In genomic region chr5:54519083-54519541, GRCh38 we compare ENCODE assay signal across 8 cellular contexts. TPM values are rescaled to one million over a fixed set of nuclear protein-coding genes. Genes with fewer than 3 reads are reported as not detected.
DNase-seq lines count a peak whose midpoint lies in the region; ATAC-seq and TF ChIP-seq lines count a peak whose summit lies in the region.
"Had no signal": no experiment of that assay in that cellular context is flagged by ENCODE, and none has a peak within 500 bp of the region (broad histone marks: within the 10 kb centered on the region; RNA-seq: fewer than 3 reads in every experiment).

No MANE protein-coding gene starts in this region.

- H3K36me3 ChIP-seq in left lung (peaks cover 0 to 5% of the 10 kb centered on the region in 2 donors), stomach smooth muscle (ENCODE audit: control insufficient read depth in 2 of 2, insufficient read depth in 2 of 2, low read length in 2 of 2) (peaks cover 0 to 3% of the 10 kb centered on the region in 2 donors)

- in situ Hi-C loops in astrocyte of the spinal cord (cut with HindIII; ENCODE audit: low sequenced_read_pairs) (no loop called here), GM13976 (cut with MboI; ENCODE audit: low sequenced_read_pairs, unreplicated experiment) (no loop called here)

- H3K4me3 ChIP-seq in astrocyte of the spinal cord (ENCODE audit: low read depth, low read length) (peak overlapping the region; percentile 66), left lung (peak overlapping the region; percentile 95 to 97), stomach smooth muscle (ENCODE audit: low read length in 2 of 2) (peak overlapping the region; percentile 62 to 83)

- peaks cover 34 to 54% of the 10 kb centered on the region in 2 donors for H3K4me1 ChIP-seq in left lung
- H3K4me1 ChIP-seq in stomach smooth muscle (ENCODE audit: control insufficient read depth, insufficient read depth, low read length) = peaks cover 37% of the 10 kb centered on the region

- intact Hi-C loops in left lung (cut with DNase I) = loop anchor here (5.0 to 10.0 kb wide), 3 partner anchors 323 to 348 kb away; no protein-coding TSS in a partner anchor

- H3K9me3 ChIP-seq in left lung (no peaks in the 10 kb centered on the region), stomach smooth muscle (ENCODE audit: control insufficient read depth in 2 of 2, low read length in 2 of 2) (no peaks in the 10 kb centered on the region)

- peaks cover 4% of the 10 kb centered on the region for H3K36me3 Mint-ChIP-seq in IgD-negative memory B cell

- no peaks in the 10 kb centered on the region for H3K27me3 ChIP-seq in left lung
- H3K27me3 ChIP-seq in stomach smooth muscle (ENCODE audit: control insufficient read depth in 1 of 2, insufficient read depth in 2 of 2, low read length in 2 of 2) = no peaks in the 10 kb centered on the region

- peak overlapping the region; percentile 87 to 99 (median 93) for H3K4me3 Mint-ChIP-seq in IgD-negative memory B cell

- ATAC-seq in left lung (no peak), HG02870 (IDR thresholded peaks at IDR 0.05; ENCODE audit: unreplicated experiment) (no peak)
- ATAC-seq: left colon had no signal

- peaks cover 33 to 45% (median 41%) of the 10 kb centered on the region in 3 donors for H3K4me1 Mint-ChIP-seq in IgD-negative memory B cell

- peaks cover 3% of the 10 kb centered on the region for H3K27me3 Mint-ChIP-seq in IgD-negative memory B cell

- no peaks in the 10 kb centered on the region for H3K9me3 Mint-ChIP-seq in IgD-negative memory B cell

- H3K27ac ChIP-seq in left lung = peak overlapping the region; percentile 74 to 97
- H3K27ac ChIP-seq in stomach smooth muscle (ENCODE audit: low read length) = peak overlapping the region; percentile 18

- TF ChIP-seq CTCF in astrocyte of the spinal cord (IDR thresholded peaks at IDR 0.05; ENCODE audit: low read depth, low read length) (no peak), left lung (IDR thresholded peaks at IDR 0.05) (no peak), GM13976 (IDR thresholded peaks at IDR 0.05; ENCODE audit: borderline replicate concordance, control extremely low read depth, extremely low read depth, insufficient read depth, missing control alignments) (no peak)

- H3K27ac Mint-ChIP-seq in IgD-negative memory B cell = peak overlapping the region in 2 of 3 donors; percentile 30 to 80

- H3K9ac ChIP-seq in stomach smooth muscle (ENCODE audit: low read length in 2 of 2) = peak overlapping the region; percentile 13 to 60

- no peak for DNase-seq in astrocyte of the spinal cord (ENCODE audit: low read depth, low spot score)
- peak; percentile 45 to 78 for DNase-seq in left lung
- DNase-seq in AG08396 (ENCODE audit: low spot score) = no peak
- no peak for DNase-seq in GM13976 (ENCODE audit: low spot score)

RNA-seq across cellular contexts. Expression of gene SNX18, which starts 1.6 kb away (rescaled TPM):
- 4.0 TPM for polyA plus RNA-seq in IgD-negative memory B cell
- 10 to 100 TPM; 32.2 to 39.2 TPM for total RNA-seq in left lung

Comparison
In these comparisons a context has a peak if more than half of its experiments do, and no peak if none do; other contexts are left out.
1. DNase-seq: peak in left lung (2 of 2); none in astrocyte of the spinal cord (single experiment), AG08396 (single experiment) and GM13976 (single experiment).
2. Peak in every context shown above with its lines, with median percentiles within 50 percentile points of each other: H3K4me3 ChIP-seq.